Comparison of ENCODE assay signal across 8 cellular contexts in the genomic region with DNA sequence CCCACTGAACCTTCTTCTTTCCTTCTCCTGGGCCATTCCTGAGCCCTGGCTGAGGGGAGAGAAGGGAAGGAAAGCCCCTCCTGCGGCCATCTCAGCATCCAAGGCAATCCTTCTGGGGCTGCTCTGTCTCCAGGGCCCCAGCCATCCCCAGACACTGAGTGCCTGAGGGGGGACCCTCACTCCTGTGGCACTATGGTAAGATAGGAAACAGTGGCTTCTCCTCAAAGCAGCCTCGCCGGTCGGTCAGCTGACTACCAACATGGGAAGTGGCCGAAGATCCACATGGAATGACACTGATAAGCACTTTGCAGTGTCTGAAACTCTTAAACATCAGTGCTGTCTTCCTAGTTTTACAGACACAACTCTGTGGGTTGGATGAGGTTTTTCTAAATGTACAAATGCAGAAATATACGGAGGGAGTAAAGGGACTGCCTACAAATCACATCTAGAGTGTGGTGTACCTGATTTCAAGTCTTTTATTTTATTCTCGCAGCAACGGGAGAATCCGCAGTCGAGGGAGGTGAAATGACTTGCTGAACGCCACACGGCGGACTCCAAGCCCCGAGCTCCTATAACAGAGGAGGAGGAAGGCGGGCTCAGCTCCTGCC. TPM values are rescaled to one million over a fixed set of nuclear protein-coding genes. Genes with fewer than 3 reads are reported as not detected.
A peak's percentile ranks its signal among the peaks of the same experiment; 100 is the strongest.
DNase-seq lines count a peak whose midpoint lies in the region; ATAC-seq, FAIRE-seq and TF ChIP-seq lines count a peak whose summit lies in the region.

No MANE protein-coding gene starts in this region.

- H3K4me3 ChIP-seq in HEK293 (ENCODE audit: low read depth, low read length) (peak overlapping the region; percentile 44), GM12878 (peak overlapping the region; percentile 73), mucosa of rectum (ENCODE audit: low read length in 2 of 2) (peak overlapping the region; percentile 74 to 78)

- no peak for TF ChIP-seq RAD21 in GM12878 (IDR thresholded peaks at IDR 0.05; ENCODE audit: insufficient read depth, low read depth, low read length)

- H3K9ac ChIP-seq in GM12878 (ENCODE audit: control insufficient read depth, insufficient read depth, low read length) (peak overlapping the region; percentile 70), mucosa of rectum (ENCODE audit: low read depth in 1 of 2, low read length in 2 of 2) (peak overlapping the region; percentile 26 to 85)

- H3K27ac ChIP-seq in HEK293 (ENCODE audit: extremely low read depth, low read depth, low read length): peak overlapping the region; percentile 87
- peak overlapping the region; percentile 55 for H3K27ac ChIP-seq in GM12878 (ENCODE audit: control insufficient read depth, insufficient read depth)
- peak overlapping the region; percentile 93 to 95 for H3K27ac ChIP-seq in mucosa of rectum (ENCODE audit: low read depth in 2 of 2, low read length in 2 of 2)

- SMC1A ChIA-PET in GM12878 (lab: Charles Lee; ENCODE audit: uncharacterized antibody, unreplicated experiment): interaction anchor here (1.0 to 2.2 kb wide), 4 partner anchors 9 to 26 kb away, joined by 3 to 8 read pairs (median 4); no protein-coding TSS in a partner anchor

- peak; percentile 26 for DNase-seq in ACHN
- no peak for DNase-seq in GM12878 (ENCODE audit: low read depth, low spot score)
- DNase-seq in hippocampal formation (lab: John Stamatoyannopoulos, UW): no peak
- no peak for DNase-seq in GDM1 (lab: John Stamatoyannopoulos, UW)

- H4K20me1 ChIP-seq in GM12878 (ENCODE audit: control insufficient read depth, insufficient read depth): no peaks in the 10 kb centered on the region

- TF ChIP-seq POLR2A in GM12878 (IDR thresholded peaks at IDR 0.05; ENCODE audit: low read depth, low read length): no peak

- H3K4me1 ChIP-seq in HEK293 (ENCODE audit: control insufficient read depth, insufficient read depth, low read length): no peaks in the 10 kb centered on the region
- peaks cover 29% of the 10 kb centered on the region for H3K4me1 ChIP-seq in GM12878 (ENCODE audit: control insufficient read depth, insufficient read depth, low read length)
- peaks cover 29 to 31% of the 10 kb centered on the region in 2 donors for H3K4me1 ChIP-seq in mucosa of rectum (ENCODE audit: control insufficient read depth in 2 of 2, insufficient read depth in 2 of 2, low read length in 2 of 2)

- H3K9me3 ChIP-seq in HEK293 (ENCODE audit: control insufficient read depth, insufficient read depth, low read depth, low read length) (no peaks in the 10 kb centered on the region), GM12878 (replicated peaks; ENCODE audit: control insufficient read depth, insufficient read depth, low read length) (no peaks in the 10 kb centered on the region), mucosa of rectum (ENCODE audit: control insufficient read depth in 2 of 2, low read length in 2 of 2) (no peaks in the 10 kb centered on the region)

- CTCF ChIA-PET in HEK293 (lab: Yijun Ruan, JAX): no interaction called here
- CTCF ChIA-PET in GM12878 (lab: Yijun Ruan, JAX): interaction anchor here (0.6 to 3.2 kb wide), 5 partner anchors 8 to 230 kb away, joined by 3 to 19 read pairs (median 7); partner anchors contain the start of gene LTK

- H3K27me3 ChIP-seq in GM12878 (replicated peaks in 1 of 2; ENCODE audit: control insufficient read depth in 2 of 2, insufficient read depth in 2 of 2, low read length in 1 of 2): peaks cover 7 to 8% of the 10 kb centered on the region in 2 experiments; a peak in 3 of 4 replicates
- peaks cover 0 to 5% of the 10 kb centered on the region in 2 donors for H3K27me3 ChIP-seq in mucosa of rectum (ENCODE audit: control insufficient read depth in 2 of 2, insufficient read depth in 2 of 2, low read length in 2 of 2)

- ATAC-seq in GM12878 (no peak), GM18498 (IDR thresholded peaks at IDR 0.05; ENCODE audit: unreplicated experiment) (no peak), GM19023 (IDR thresholded peaks at IDR 0.05; ENCODE audit: unreplicated experiment) (no peak)

- FAIRE-seq in GM12878 (lab: Jason Lieb, UNC): peak; percentile 68

- peak overlapping the region; percentile 89 for H3K4me2 ChIP-seq in GM12878 (ENCODE audit: control insufficient read depth, insufficient read depth)

- H3K36me3 ChIP-seq in HEK293 (ENCODE audit: control insufficient read depth in 2 of 2, insufficient read depth in 1 of 2, low read length in 2 of 2): peaks cover 0 to 3% of the 10 kb centered on the region in 2 experiments; a peak in 1 of 3 replicates
- H3K36me3 ChIP-seq in GM12878 (ENCODE audit: control insufficient read depth in 2 of 2, insufficient read depth in 2 of 2, low read length in 1 of 2): no peaks in the 10 kb centered on the region
- no peaks in the 10 kb centered on the region for H3K36me3 ChIP-seq in mucosa of rectum (ENCODE audit: control insufficient read depth in 2 of 2, insufficient read depth in 2 of 2, low read length in 2 of 2)

- TF ChIP-seq EP300 in GM12878 (IDR thresholded peaks at IDR 0.05; ENCODE audit: borderline replicate concordance in 1 of 2, control insufficient read depth in 1 of 2, low read depth in 2 of 2, low read length in 2 of 2): no peak

- WGBS in GM12878 (ENCODE audit: insufficient coverage, insufficient replicate concordance, low lambda C conversion rate, missing lambda C conversion rate): 25% methylated on average over 15 of the region's 15 CpGs

- H2AFZ ChIP-seq in GM12878 (ENCODE audit: control insufficient read depth, low read depth, low read length): peak overlapping the region; percentile 78

- POLR2A ChIA-PET in HEK293 (lab: Yijun Ruan, JAX): interaction anchor here (0.9 to 1.7 kb wide), 3 partner anchors 9 to 21 kb away, joined by 3 to 7 read pairs (median 5); partner anchors contain the start of gene LTK
- POLR2A ChIA-PET in GM12878 (lab: Charles Lee): interaction anchor here (0.6 to 2.8 kb wide), 8 partner anchors 9 to 281 kb away, joined by 3 to 16 read pairs (median 6); partner anchors contain the start of genes LTK, MAPKBP1 and MGA

- TF ChIP-seq CTCF in HEK293 (tag by site-specific recombination; IDR thresholded peaks at IDR 0.05): no peak
- TF ChIP-seq CTCF in GM12878 (IDR thresholded peaks at IDR 0.05 in 2 of 3, conservative IDR thresholded peaks at IDR 0.05 in 1 of 3; ENCODE audit: control insufficient read depth in 2 of 3, extremely low read depth in 1 of 3, insufficient read depth in 1 of 3, low read depth in 3 of 3, low read length in 3 of 3): no peak

- RAD21 ChIA-PET in GM12878 (lab: Charles Lee; ENCODE audit: unreplicated experiment): interaction anchor here (0.7 to 2.7 kb wide), 5 partner anchors 10 to 160 kb away, joined by 3 to 16 read pairs (median 5); partner anchors contain the start of genes LTK, NUSAP1, OIP5 and RPAP1

- intact Hi-C loops in GM12878 (cut with micrococcal nuclease; ENCODE audit: unreplicated experiment): no loop called here

- H3K79me2 ChIP-seq in GM12878 (ENCODE audit: control insufficient read depth, insufficient read depth, low read length): no peaks in the 10 kb centered on the region

- in situ Hi-C loops in ACHN (cut with HindIII; ENCODE audit: low pct_ligation_motif_present, low pct_unique_long_range_greater_than_20kb, low sequenced_read_pairs): no loop called here
- in situ Hi-C loops in GM12878 (cut with MboI): no loop called here

- BruUV-seq in GM12878 (replicated peaks; lab: Mats Ljungman, UMichigan): TSS peak; percentile 60

RNA-seq across cellular contexts. Expression of gene ITPKA, which starts 1.0 kb away (rescaled TPM):
- 0.71 and 1.6 TPM in 2 replicates for total RNA-seq in GM12878 (2013; cell fraction: nucleolus; rRNA removed)
- 0.54 and 0.90 TPM in 2 replicates for total RNA-seq in GM12878 (2014; rRNA removed)
- total RNA-seq in GM12878 (2014; rRNA removed; fragmentation: Illumina TruSeq; extraction: Trizol): 0.27 and 0.32 TPM in 2 replicates
- total RNA-seq in GM12878 (2021): 0.64 and 0.67 TPM in 2 replicates
- 0.17 TPM for polyA plus RNA-seq in GM12878 (2011; ENCODE audit: low read depth)
- polyA plus RNA-seq in GM12878 (2011; rRNA removed): 0.48 and 1.5 TPM in 2 replicates
- 2.2 and 2.3 TPM in 2 replicates for polyA plus RNA-seq in GM12878 (2011; cell fraction: cytosol; rRNA removed)
- 4.1 and 6.0 TPM in 2 replicates for polyA plus RNA-seq in GM12878 (2011; cell fraction: nucleus; rRNA removed)
- polyA plus RNA-seq in GM12878 (2012): 0.32 and 0.88 TPM in 2 replicates
- 0.04 TPM in 1 of 2 replicates, not detected in the other for polyA plus RNA-seq in GM12878 (2014; fragmentation: Illumina TruSeq; extraction: Trizol)
- polyA plus RNA-seq in GM12878 (2014; fragmentation: Nextera tagmentation; extraction: Ambion mirVana): under 1 TPM in 1 of 2 experiments, not detected in 1; 0.07 TPM
- polyA plus RNA-seq in GM12878 (2014; rRNA removed): 0.73 and 0.91 TPM in 2 replicates
- polyA plus RNA-seq in GM12878 (2016; fragmentation: Nextera tagmentation; extraction: Ambion mirVana): under 1 TPM; 0.12 to 0.49 TPM
- polyA minus RNA-seq in GM12878 (2011; rRNA and poly(A)+ RNA removed): 1.1 and 1.8 TPM in 2 replicates
- polyA minus RNA-seq in GM12878 (2011; cell fraction: cytosol; rRNA and poly(A)+ RNA removed): 1.6 and 2.1 TPM in 2 replicates
- 0.77 and 1.9 TPM in 2 replicates for polyA minus RNA-seq in GM12878 (2011; cell fraction: nucleus; rRNA and poly(A)+ RNA removed)

RNA-seq across cellular contexts. Expression of gene LTK, which starts 20.9 kb away (rescaled TPM):
- total RNA-seq in GM12878 (2013; cell fraction: nucleolus; rRNA removed): 5.0 and 6.4 TPM in 2 replicates
- total RNA-seq in GM12878 (2014; rRNA removed): 0.33 and 0.45 TPM in 2 replicates
- 0.13 and 0.14 TPM in 2 replicates for total RNA-seq in GM12878 (2014; rRNA removed; fragmentation: Illumina TruSeq; extraction: Trizol)
- total RNA-seq in GM12878 (2021): 0.61 and 0.80 TPM in 2 replicates
- not detected for polyA plus RNA-seq in GM12878 (2011; ENCODE audit: low read depth)
- 0.09 and 0.18 TPM in 2 replicates for polyA plus RNA-seq in GM12878 (2011; rRNA removed)
- 0.15 and 0.22 TPM in 2 replicates for polyA plus RNA-seq in GM12878 (2011; cell fraction: cytosol; rRNA removed)
- 2.2 and 2.6 TPM in 2 replicates for polyA plus RNA-seq in GM12878 (2011; cell fraction: nucleus; rRNA removed)
- polyA plus RNA-seq in GM12878 (2012): 0.42 and 0.46 TPM in 2 replicates
- polyA plus RNA-seq in GM12878 (2014; fragmentation: Illumina TruSeq; extraction: Trizol): 0.22 TPM in 1 of 2 replicates, not detected in the other
- polyA plus RNA-seq in GM12878 (2014; fragmentation: Nextera tagmentation; extraction: Ambion mirVana): under 1 TPM in 1 of 2 experiments, not detected in 1; 0.07 TPM
- polyA plus RNA-seq in GM12878 (2014; rRNA removed): 0.33 and 0.54 TPM in 2 replicates
- under 1 TPM; 0.11 to 0.20 TPM for polyA plus RNA-seq in GM12878 (2016; fragmentation: Nextera tagmentation; extraction: Ambion mirVana)
- polyA minus RNA-seq in GM12878 (2011; rRNA and poly(A)+ RNA removed): 0.46 TPM in 1 of 2 replicates, not detected in the other
- polyA minus RNA-seq in GM12878 (2011; cell fraction: cytosol; rRNA and poly(A)+ RNA removed): 0.80 TPM in 1 of 2 replicates, not detected in the other
- polyA minus RNA-seq in GM12878 (2011; cell fraction: nucleus; rRNA and poly(A)+ RNA removed): 0.24 TPM in 1 of 2 replicates, not detected in the other

RNA-seq across cellular contexts. Expression of gene RPAP1, which starts 51.4 kb away (rescaled TPM):
- 57.3 and 60.8 TPM in 2 replicates for total RNA-seq in GM12878 (2013; cell fraction: nucleolus; rRNA removed)
- total RNA-seq in GM12878 (2014; rRNA removed): 14.3 and 16.5 TPM in 2 replicates
- 6.7 and 7.0 TPM in 2 replicates for total RNA-seq in GM12878 (2014; rRNA removed; fragmentation: Illumina TruSeq; extraction: Trizol)
- 39.9 and 50.6 TPM in 2 replicates for total RNA-seq in GM12878 (2021)
- 15.0 TPM for polyA plus RNA-seq in GM12878 (2011; ENCODE audit: low read depth)
- polyA plus RNA-seq in GM12878 (2011; rRNA removed): 3.7 and 7.4 TPM in 2 replicates
- 9.0 and 9.1 TPM in 2 replicates for polyA plus RNA-seq in GM12878 (2011; cell fraction: cytosol; rRNA removed)
- polyA plus RNA-seq in GM12878 (2011; cell fraction: nucleus; rRNA removed): 29.1 and 37.5 TPM in 2 replicates
- polyA plus RNA-seq in GM12878 (2012): 20.4 and 23.6 TPM in 2 replicates
- 6.9 and 11.3 TPM in 2 replicates for polyA plus RNA-seq in GM12878 (2014; fragmentation: Illumina TruSeq; extraction: Trizol)
- 1 to 10 TPM; 6.0 to 7.7 TPM for polyA plus RNA-seq in GM12878 (2014; fragmentation: Nextera tagmentation; extraction: Ambion mirVana)
- polyA plus RNA-seq in GM12878 (2014; rRNA removed): 13.5 and 20.1 TPM in 2 replicates
- 10 to 100 TPM; 27.5 to 28.1 TPM for polyA plus RNA-seq in GM12878 (2016; fragmentation: Nextera tagmentation; extraction: Ambion mirVana)
- 8.6 and 15.8 TPM in 2 replicates for polyA minus RNA-seq in GM12878 (2011; rRNA and poly(A)+ RNA removed)
- 8.3 and 15.6 TPM in 2 replicates for polyA minus RNA-seq in GM12878 (2011; cell fraction: cytosol; rRNA and poly(A)+ RNA removed)
- 16.0 and 26.5 TPM in 2 replicates for polyA minus RNA-seq in GM12878 (2011; cell fraction: nucleus; rRNA and poly(A)+ RNA removed)
